ENCODE assay signal across 1 cellular context in genomic region chr19:45613926-45614725, GRCh38.
TF ChIP-seq lines count a peak whose summit lies in the region.

No MANE protein-coding gene starts in this region.

TF ChIP-seq in GM12878, 131 proteins besides CTCF, POLR2A, EP300 and RAD21:
- TF ChIP-seq ZBTB33 (IDR thresholded peaks at IDR 0.05) (no peak), SMARCA5 (IDR thresholded peaks at IDR 0.05) (peak; percentile 30; the same call in 1 of the 2 replicates), MEF2B (IDR thresholded peaks at IDR 0.05; ENCODE audit: partially characterized antibody, poor library complexity, severe bottlenecking) (peak; percentile 68), E4F1 (IDR thresholded peaks at IDR 0.05; ENCODE audit: borderline replicate concordance, partially characterized antibody) (peak; percentile 41), RUNX3 (IDR thresholded peaks at IDR 0.05; ENCODE audit: low read length) (peak; percentile 72), MEF2A (IDR thresholded peaks at IDR 0.05; ENCODE audit: insufficient read depth, low read depth, low read length) (no peak), SMAD5 (IDR thresholded peaks at IDR 0.05; ENCODE audit: low read depth) (no peak), HCFC1 (IDR thresholded peaks at IDR 0.05; ENCODE audit: low read length) (0 out of 2 replicates have a peak, but pooled peaks have one; percentile 22), EED (IDR thresholded peaks at IDR 0.05; ENCODE audit: low read depth) (peak; percentile 74), BCL3 (IDR thresholded peaks at IDR 0.05; ENCODE audit: borderline replicate concordance, insufficient read depth, low read depth, low read length, poor library complexity, severe bottlenecking) (peak; percentile 30), IKZF2 (IDR thresholded peaks at IDR 0.05) (peak; percentile 43 to 48; a peak in 1 of 4 replicates), ZBTB11 (CRISPR knock-in tag; IDR thresholded peaks at IDR 0.05) (no peak), DPF2 (IDR thresholded peaks at IDR 0.05) (0 out of 2 replicates have a peak, but pooled peaks have one; percentile 41), JUNB (IDR thresholded peaks at IDR 0.05) (peak; percentile 66), PKNOX1 (IDR thresholded peaks at IDR 0.05) (0 out of 2 replicates have a peak, but pooled peaks have one; percentile 26), POLR2AphosphoS5 (IDR thresholded peaks at IDR 0.05; ENCODE audit: low read length) (0 out of 2 replicates have a peak, but pooled peaks have one; percentile 42), ZNF24 (IDR thresholded peaks at IDR 0.05) (peak; percentile 39; the same call in 1 of the 2 replicates), IKZF1 (conservative IDR thresholded peaks at IDR 0.05) (peak; percentile 55; the same call in 1 of the 2 replicates), NBN (IDR thresholded peaks at IDR 0.05) (0 out of 2 replicates have a peak, but pooled peaks have one; percentile 30), BHLHE40 (IDR thresholded peaks at IDR 0.05; ENCODE audit: borderline replicate concordance in 1 of 2, low read depth in 2 of 2, low read length in 1 of 2) (0 out of 4 replicates have a peak, but pooled peaks of 1 of the 2 experiments have one; percentile 12), CBFB (IDR thresholded peaks at IDR 0.05; ENCODE audit: low read depth) (peak; percentile 29; the same call in 1 of the 2 replicates), IRF4 (IDR thresholded peaks at IDR 0.05; ENCODE audit: low read depth, low read length) (peak; percentile 68; the same call in 1 of the 2 replicates), PAX8 (IDR thresholded peaks at IDR 0.05) (no peak)
